In genomic region chrX:154717824-154718223, GRCh38 we compare ENCODE assay signal across 11 cellular contexts. TPM values are rescaled to one million over a fixed set of nuclear protein-coding genes. Genes with fewer than 3 reads are reported as not detected.
A peak's percentile ranks its signal among the peaks of the same experiment; 100 is the strongest.
DNase-seq lines count a peak whose midpoint lies in the region; ATAC-seq and TF ChIP-seq lines count a peak whose summit lies in the region.
"Had no signal": no experiment of that assay in that cellular context is flagged by ENCODE, and none has a peak within 500 bp of the region (broad histone marks: within the 10 kb centered on the region; RNA-seq: fewer than 3 reads in every experiment).

No MANE protein-coding gene starts in this region.

- H3K27ac ChIP-seq in lower lobe of right lung, result peak overlapping the region; percentile 58
- no peak overlapping the region for H3K27ac ChIP-seq in testis
- H3K27ac ChIP-seq: coronary artery, parathyroid adenoma had no signal

- H3K9me3 Mint-ChIP-seq in activated B cell treated with CpG ODN at 0.5 μM for 24 hours, result no peaks in the 10 kb centered on the region
- no peaks in the 10 kb centered on the region for H3K9me3 Mint-ChIP-seq in stimulated activated memory B cell treated with anti-CD40 and anti-IgM and Interleukin-4, amounts not matched to agents 10 μg/mL and 1 μg/mL and 100 μg/mL, for 72 hours

- H3K9me3 ChIP-seq in lower lobe of right lung (no peaks in the 10 kb centered on the region), testis (no peaks in the 10 kb centered on the region)

- peaks cover 39% of the 10 kb centered on the region for H3K4me1 Mint-ChIP-seq in activated B cell treated with CpG ODN at 0.5 μM for 24 hours
- H3K4me1 Mint-ChIP-seq in stimulated activated memory B cell treated with anti-CD40 and anti-IgM and Interleukin-4, amounts not matched to agents 10 μg/mL and 1 μg/mL and 100 μg/mL, for 72 hours, result peaks cover 27% of the 10 kb centered on the region

- H3K27ac Mint-ChIP-seq in activated B cell treated with CpG ODN at 0.5 μM for 24 hours, result peak overlapping the region; percentile 71
- H3K27ac Mint-ChIP-seq in stimulated activated memory B cell treated with anti-CD40 and anti-IgM and Interleukin-4, amounts not matched to agents 10 μg/mL and 1 μg/mL and 100 μg/mL, for 72 hours, result no peak overlapping the region

- no peak for ATAC-seq in activated B cell treated with CpG ODN at 0.5 μM for 24 hours (ENCODE audit: low read depth)
- no peak for ATAC-seq in lower lobe of right lung
- ATAC-seq in HG03442 (IDR thresholded peaks at IDR 0.05; ENCODE audit: unreplicated experiment), result no peak
- ATAC-seq in GM21786 (IDR thresholded peaks at IDR 0.05; ENCODE audit: unreplicated experiment), result no peak
- no peak for ATAC-seq in stimulated activated memory B cell treated with anti-CD40 and anti-IgM and Interleukin-4, amounts not matched to agents 10 μg/mL and 1 μg/mL and 100 μg/mL, for 72 hours

- no peak for TF ChIP-seq CTCF in activated B cell treated with CpG ODN at 0.5 μM for 24 hours (IDR thresholded peaks at IDR 0.05)
- no peak for TF ChIP-seq CTCF in lower lobe of right lung (IDR thresholded peaks at IDR 0.05)
- no peak for TF ChIP-seq CTCF in testis (IDR thresholded peaks at IDR 0.05)

- intact Hi-C loops in activated B cell treated with CpG ODN at 0.5 μM for 24 hours (cut with micrococcal nuclease) (no loop called here), lower lobe of right lung (cut with DNase I) (no loop called here), testis (cut with DNase I; ENCODE audit: low total_unique reads) (no loop called here)

- peaks cover 7% of the 10 kb centered on the region for H3K36me3 Mint-ChIP-seq in activated B cell treated with CpG ODN at 0.5 μM for 24 hours (ENCODE audit: low read depth)
- H3K36me3 Mint-ChIP-seq in stimulated activated memory B cell treated with anti-CD40 and anti-IgM and Interleukin-4, amounts not matched to agents 10 μg/mL and 1 μg/mL and 100 μg/mL, for 72 hours, result peaks cover 4% of the 10 kb centered on the region

- POLR2A ChIA-PET in activated B cell treated with CpG ODN at 0.5 μM for 24 hours (lab: Charles Lee), result interaction anchor here (0.6 to 1.7 kb wide), 5 partner anchors 15 to 33 kb away, joined by 3 to 6 read pairs (median 5); partner anchors contain the start of gene GAB3

- DNase-seq in DMS 273 (lab: John Stamatoyannopoulos, UW; ENCODE audit: unreplicated experiment), result peak; percentile 71
- DNase-seq in Kasumi-1 (lab: John Stamatoyannopoulos, UW), result peak; percentile 51 to 59
- no peak for DNase-seq in activated B cell treated with CpG ODN at 0.5 μM for 24 hours
- no peak for DNase-seq in lower lobe of right lung
- no peak for DNase-seq in testis
- DNase-seq: NCI-H524 had no signal

- TF ChIP-seq POLR2A in testis (IDR thresholded peaks at IDR 0.05), result no peak

- CTCF ChIA-PET in activated B cell treated with CpG ODN at 0.5 μM for 24 hours (lab: Charles Lee), result interaction anchor here (1.0 to 4.7 kb wide), 3 partner anchors 20 to 34 kb away, joined by 3 to 32 read pairs (median 3); no protein-coding TSS in a partner anchor

- H3K4me3 Mint-ChIP-seq in activated B cell treated with CpG ODN at 0.5 μM for 24 hours, result peak overlapping the region; percentile 36
- H3K4me3 Mint-ChIP-seq in stimulated activated memory B cell treated with anti-CD40 and anti-IgM and Interleukin-4, amounts not matched to agents 10 μg/mL and 1 μg/mL and 100 μg/mL, for 72 hours, result no peak overlapping the region

- H3K27me3 Mint-ChIP-seq in activated B cell treated with CpG ODN at 0.5 μM for 24 hours, result no peaks in the 10 kb centered on the region
- no peaks in the 10 kb centered on the region for H3K27me3 Mint-ChIP-seq in stimulated activated memory B cell treated with anti-CD40 and anti-IgM and Interleukin-4, amounts not matched to agents 10 μg/mL and 1 μg/mL and 100 μg/mL, for 72 hours

- H3K4me3 ChIP-seq in lower lobe of right lung, result no peak overlapping the region
- no peak overlapping the region for H3K4me3 ChIP-seq in testis
- H3K4me3 ChIP-seq: coronary artery had no signal

- no peaks in the 10 kb centered on the region for H3K27me3 ChIP-seq in lower lobe of right lung (ENCODE audit: low read depth)
- no peaks in the 10 kb centered on the region for H3K27me3 ChIP-seq in testis

- H3K36me3 ChIP-seq in lower lobe of right lung, result peaks cover 1% of the 10 kb centered on the region
- no peaks in the 10 kb centered on the region for H3K36me3 ChIP-seq in testis (ENCODE audit: low read depth, missing control alignments)

- H3K4me1 ChIP-seq in lower lobe of right lung (peaks cover 28% of the 10 kb centered on the region), testis (no peaks in the 10 kb centered on the region)

- WGBS in testis, 2 donors, result 62 to 73% methylated on average over 5 to 7 of the region's 7 CpGs

RNA-seq across cellular contexts. Expression of gene GAB3, which starts 33.1 kb away (rescaled TPM):
- total RNA-seq in activated B cell treated with CpG ODN at 0.5 μM for 24 hours (7.1 and 7.5 TPM in 2 replicates), lower lobe of right lung (17.4 TPM), testis (10 to 100 TPM; 30.5 to 30.6 TPM)
- 9.1 TPM for polyA plus RNA-seq in testis (ENCODE audit: insufficient read depth, low read depth, low replicate concordance)

RNA-seq across cellular contexts. Expression of gene DKC1, which starts 44.8 kb away (rescaled TPM):
- total RNA-seq in activated B cell treated with CpG ODN at 0.5 μM for 24 hours, result 93.5 and 105 TPM in 2 replicates
- total RNA-seq in lower lobe of right lung, result 26.1 TPM
- total RNA-seq in testis, result 10 to 100 TPM; 66.4 to 93.1 TPM
- polyA plus RNA-seq in testis (ENCODE audit: insufficient read depth, low read depth, low replicate concordance), result 58.8 TPM

Comparison
In these comparisons a context has a peak if more than half of its experiments do, and no peak if none do; other contexts are left out.
1. DNase-seq: peak in DMS 273 (single experiment) and Kasumi-1 (2 of 2); none in activated B cell treated with CpG ODN at 0.5 μM for 24 hours (single experiment), lower lobe of right lung (single experiment) and testis (single experiment).